Comparison of ENCODE assay signal across 25 cellular contexts in genomic region chr15:71414778-71415177, GRCh38.
DNase-seq lines count a peak whose midpoint lies in the region; ATAC-seq, FAIRE-seq and TF ChIP-seq lines count a peak whose summit lies in the region.
"Had no signal": no experiment of that assay in that cellular context is flagged by ENCODE, and none has a peak within 500 bp of the region (broad histone marks: within the 10 kb centered on the region; RNA-seq: fewer than 3 reads in every experiment).

No MANE protein-coding gene starts in this region.

- no peak overlapping the region for H2AFZ ChIP-seq in PC-3 (ENCODE audit: low read length)
- H2AFZ ChIP-seq: parathyroid adenoma had no signal

- H3K4me2 ChIP-seq in A549 (peak overlapping the region; percentile 18; the same call in 2 of the 3 replicates), PC-3 (ENCODE audit: low read length) (no peak overlapping the region)

- H3K36me3 ChIP-seq in PC-3 (ENCODE audit: low read depth, low read length) = no peaks in the 10 kb centered on the region; the same call in 1 of the 2 replicates
- H3K36me3 ChIP-seq in left ventricle myocardium inferior = no peaks in the 10 kb centered on the region
- H3K36me3 ChIP-seq: cardiac muscle cell had no signal

- H3K79me2 ChIP-seq in PC-3 (ENCODE audit: low read length) = no peaks in the 10 kb centered on the region
- H3K79me2 ChIP-seq: parathyroid adenoma had no signal

- TF ChIP-seq POLR2A in A549 (IDR thresholded peaks at IDR 0.05; ENCODE audit: low read length) = no peak

- H3K9me3 ChIP-seq in A549 = no peaks in the 10 kb centered on the region
- no peaks in the 10 kb centered on the region for H3K9me3 ChIP-seq in PC-3 (ENCODE audit: low read length)
- H3K9me3 ChIP-seq in left ventricle myocardium inferior (replicated peaks) = peaks cover 6% of the 10 kb centered on the region

- no peak for TF ChIP-seq CTCF in A549 (IDR thresholded peaks at IDR 0.05)
- TF ChIP-seq CTCF in PC-3 (conservative IDR thresholded peaks at IDR 0.05; ENCODE audit: low read depth, low read length) = no peak
- no peak for TF ChIP-seq CTCF in left ventricle myocardium inferior (IDR thresholded peaks at IDR 0.05; ENCODE audit: borderline replicate concordance)

- no peak for TF ChIP-seq EP300 in A549 (IDR thresholded peaks at IDR 0.05)

- FAIRE-seq in A549 (lab: Jason Lieb, UNC) = no peak
- FAIRE-seq: H1, HTR-8/SVneo had no signal

- WGBS in A549 (ENCODE audit: missing lambda C conversion rate) = 53% methylated on average over 2 of the region's 2 CpGs

- H3K9ac ChIP-seq in PC-3 (ENCODE audit: low read length) = no peak overlapping the region
- H3K9ac ChIP-seq: parathyroid adenoma had no signal

- POLR2A ChIA-PET in A549 (lab: Yijun Ruan, JAX) = no interaction called here
- POLR2A ChIA-PET in PC-3 (lab: Charles Lee; ENCODE audit: unreplicated experiment) = no interaction called here

- no peaks in the 10 kb centered on the region for H3K9me2 ChIP-seq in PC-3 (replicated peaks; ENCODE audit: low read length)

- DNase-seq in A549 (ENCODE audit: low read depth in 1 of 2, low spot score in 1 of 2) (no peak), PC-3 (peak; percentile 0), left ventricle myocardium inferior (no peak), pons (ENCODE audit: low spot score) (peak; percentile 34), epidermal melanocyte (ENCODE audit: insufficient read length, low spot score) (no peak), cerebellum (ENCODE audit: low spot score) (no peak)
- DNase-seq in stimulated activated CD4-positive, alpha-beta T cell treated with anti-CD3 and anti-CD28 coated beads, Interleukin-4, amount 100 ng/mL, for 1 hour = no peak
- DNase-seq: activated CD8-positive, alpha-beta T cell treated with anti-CD3 and anti-CD28 coated beads for 36 hours; dermis blood vessel endothelial cell; DMS153; islet precursor cell; KG1; mammary epithelial cell; MM.1S; NCI-H1436; OCI-M1; stimulated activated naive B cell treated with anti-CD40 and anti-IgM and Interleukin-4, amounts not matched to agents 10 μg/mL and 1 μg/mL and 100 μg/mL, for 72 hours; T-helper 2 cell had no signal

- H3K27ac ChIP-seq in A549 = peak overlapping the region; percentile 83 to 87; a peak in 5 of 6 replicates
- no peak overlapping the region for H3K27ac ChIP-seq in PC-3 (ENCODE audit: low read length)
- H3K27ac ChIP-seq in left ventricle myocardium inferior (replicated peaks) = peak overlapping the region; percentile 77
- H3K27ac ChIP-seq: cardiac muscle cell, parathyroid adenoma had no signal

- intact Hi-C loops in PC-3 (cut with micrococcal nuclease) (no loop called here), left ventricle myocardium inferior (cut with micrococcal nuclease) (no loop called here)

- H3K27me3 ChIP-seq in PC-3 (ENCODE audit: low read length) = no peaks in the 10 kb centered on the region
- no peaks in the 10 kb centered on the region for H3K27me3 ChIP-seq in left ventricle myocardium inferior (ENCODE audit: low read depth)
- H3K27me3 ChIP-seq: cardiac muscle cell had no signal

- no peak for TF ChIP-seq RAD21 in A549 (conservative IDR thresholded peaks at IDR 0.05 in 1 of 2, IDR thresholded peaks at IDR 0.05 in 1 of 2)

- no peaks in the 10 kb centered on the region for H3F3A ChIP-seq in PC-3 (ENCODE audit: low read length, unreplicated experiment)

- H3K4me3 ChIP-seq in A549 (no peak overlapping the region), PC-3 (ENCODE audit: low read length) (no peak overlapping the region), left ventricle myocardium inferior (no peak overlapping the region)
- H3K4me3 ChIP-seq: cardiac muscle cell had no signal

- CTCF ChIA-PET in A549 (lab: Yijun Ruan, JAX) = interaction anchor here (1.3 to 6.3 kb wide), 5 partner anchors 11 to 31 kb away, joined by 3 to 48 read pairs (median 5); no protein-coding TSS in a partner anchor
- CTCF ChIA-PET in PC-3 (lab: Charles Lee) = no interaction called here

- H3K4me1 ChIP-seq in A549 (peaks cover 58% of the 10 kb centered on the region), PC-3 (ENCODE audit: insufficient read depth, low read length) (no peaks in the 10 kb centered on the region), left ventricle myocardium inferior (peaks cover 44% of the 10 kb centered on the region)
- H3K4me1 ChIP-seq: parathyroid adenoma had no signal

- ATAC-seq in A549 (no peak), PC-3 (no peak), HG03571 (IDR thresholded peaks at IDR 0.05; ENCODE audit: unreplicated experiment) (no peak)
- ATAC-seq: activated CD8-positive, alpha-beta T cell treated with anti-CD3 and anti-CD28 coated beads for 36 hours; activated naive CD4-positive, alpha-beta T cell treated with anti-CD3 and anti-CD28 coated beads, Interleukin-2, amount 50 U/mL, for 72 hours; activated T-helper 17 cell treated with anti-CD3 and anti-CD28 coated beads, Interleukin-2, amount 50 U/mL, for 72 hours; stimulated activated naive B cell treated with anti-CD40 and anti-IgM and Interleukin-4, amounts not matched to agents 10 μg/mL and 1 μg/mL and 100 μg/mL, for 72 hours had no signal

- H4K20me1 ChIP-seq in PC-3 (ENCODE audit: low read length) = no peaks in the 10 kb centered on the region

- BruUV-seq in PC-3 (replicated peaks; lab: Mats Ljungman, UMichigan) = no TSS peak

TF ChIP-seq in A549, 52 proteins besides CTCF, POLR2A, EP300 and RAD21:
- TF ChIP-seq FOSB (CRISPR knock-in tag; IDR thresholded peaks at IDR 0.05) = no peak
- no peak for TF ChIP-seq TFCP2L1 (CRISPR knock-in tag; IDR thresholded peaks at IDR 0.05)
- TF ChIP-seq, protein P1, sequence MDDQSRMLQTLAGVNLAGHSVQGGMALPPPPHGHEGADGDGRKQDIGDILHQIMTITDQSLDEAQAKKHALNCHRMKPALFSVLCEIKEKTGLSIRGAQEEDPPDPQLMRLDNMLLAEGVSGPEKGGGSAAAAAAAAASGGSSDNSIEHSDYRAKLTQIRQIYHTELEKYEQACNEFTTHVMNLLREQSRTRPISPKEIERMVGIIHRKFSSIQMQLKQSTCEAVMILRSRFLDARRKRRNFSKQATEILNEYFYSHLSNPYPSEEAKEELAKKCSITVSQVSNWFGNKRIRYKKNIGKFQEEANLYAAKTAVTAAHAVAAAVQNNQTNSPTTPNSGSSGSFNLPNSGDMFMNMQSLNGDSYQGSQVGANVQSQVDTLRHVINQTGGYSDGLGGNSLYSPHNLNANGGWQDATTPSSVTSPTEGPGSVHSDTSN (IDR thresholded peaks at IDR 0.05) = no peak
- no peak for TF ChIP-seq ZSCAN20 (CRISPR knock-in tag; IDR thresholded peaks at IDR 0.05)
- TF ChIP-seq HOXB13 (CRISPR knock-in tag; IDR thresholded peaks at IDR 0.05; ENCODE audit: low read depth) = no peak; the same call in 1 of the 2 replicates
- no peak for TF ChIP-seq HMGXB4 (CRISPR knock-in tag; IDR thresholded peaks at IDR 0.05; ENCODE audit: borderline replicate concordance)
- TF ChIP-seq RARB (CRISPR knock-in tag; IDR thresholded peaks at IDR 0.05) = no peak
- TF ChIP-seq NPAS2 (CRISPR knock-in tag; IDR thresholded peaks at IDR 0.05; ENCODE audit: borderline replicate concordance) = no peak
- TF ChIP-seq, protein P2, sequence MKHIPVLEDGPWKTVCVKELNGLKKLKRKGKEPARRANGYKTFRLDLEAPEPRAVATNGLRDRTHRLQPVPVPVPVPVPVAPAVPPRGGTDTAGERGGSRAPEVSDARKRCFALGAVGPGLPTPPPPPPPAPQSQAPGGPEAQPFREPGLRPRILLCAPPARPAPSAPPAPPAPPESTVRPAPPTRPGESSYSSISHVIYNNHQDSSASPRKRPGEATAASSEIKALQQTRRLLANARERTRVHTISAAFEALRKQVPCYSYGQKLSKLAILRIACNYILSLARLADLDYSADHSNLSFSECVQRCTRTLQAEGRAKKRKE (CRISPR knock-in tag; IDR thresholded peaks at IDR 0.05; ENCODE audit: low read depth) = no peak
- TF ChIP-seq CBX8 (IDR thresholded peaks at IDR 0.05) = no peak
- TF ChIP-seq HEYL (CRISPR knock-in tag; IDR thresholded peaks at IDR 0.05) = no peak
- TF ChIP-seq MAZ (IDR thresholded peaks at IDR 0.05; ENCODE audit: borderline replicate concordance, low read depth, low read length) = no peak
- TF ChIP-seq SREBF2 (IDR thresholded peaks at IDR 0.05) = no peak

Comparison
In these comparisons a context has a peak if more than half of its experiments do, and no peak if none do; other contexts are left out.
1. DNase-seq: peak in PC-3 (single experiment) and pons (single experiment); none in A549 (0 of 2), left ventricle myocardium inferior (single experiment), stimulated activated CD4-positive, alpha-beta T cell treated with anti-CD3 and anti-CD28 coated beads, Interleukin-4, amount 100 ng/mL, for 1 hour (single experiment), epidermal melanocyte (single experiment) and cerebellum (single experiment).